1 cellular context compared by ENCODE assay signal in the genomic region with DNA sequence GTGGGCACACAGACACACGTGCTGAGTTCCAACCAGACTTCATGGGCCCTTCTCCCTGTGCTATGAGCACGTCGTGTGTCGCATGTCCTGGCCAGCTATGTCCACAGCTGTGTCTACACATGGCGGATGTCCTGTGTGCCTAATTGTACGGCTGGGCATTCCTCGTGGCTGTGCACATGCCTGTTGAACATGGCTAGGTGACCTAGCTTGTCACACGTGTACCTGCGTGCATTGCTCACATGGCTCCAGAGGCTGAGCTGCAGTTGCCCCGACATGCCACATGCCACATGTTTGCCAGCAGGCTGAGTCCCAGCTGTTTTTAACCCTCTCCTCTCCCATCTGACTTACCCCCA.
TF ChIP-seq lines count a peak whose summit lies in the region.

No MANE protein-coding gene starts in this region.

TF ChIP-seq in GM23338, 12 proteins besides CTCF, POLR2A, EP300 and RAD21 (continued from another document):
- TF ChIP-seq, protein P1, sequence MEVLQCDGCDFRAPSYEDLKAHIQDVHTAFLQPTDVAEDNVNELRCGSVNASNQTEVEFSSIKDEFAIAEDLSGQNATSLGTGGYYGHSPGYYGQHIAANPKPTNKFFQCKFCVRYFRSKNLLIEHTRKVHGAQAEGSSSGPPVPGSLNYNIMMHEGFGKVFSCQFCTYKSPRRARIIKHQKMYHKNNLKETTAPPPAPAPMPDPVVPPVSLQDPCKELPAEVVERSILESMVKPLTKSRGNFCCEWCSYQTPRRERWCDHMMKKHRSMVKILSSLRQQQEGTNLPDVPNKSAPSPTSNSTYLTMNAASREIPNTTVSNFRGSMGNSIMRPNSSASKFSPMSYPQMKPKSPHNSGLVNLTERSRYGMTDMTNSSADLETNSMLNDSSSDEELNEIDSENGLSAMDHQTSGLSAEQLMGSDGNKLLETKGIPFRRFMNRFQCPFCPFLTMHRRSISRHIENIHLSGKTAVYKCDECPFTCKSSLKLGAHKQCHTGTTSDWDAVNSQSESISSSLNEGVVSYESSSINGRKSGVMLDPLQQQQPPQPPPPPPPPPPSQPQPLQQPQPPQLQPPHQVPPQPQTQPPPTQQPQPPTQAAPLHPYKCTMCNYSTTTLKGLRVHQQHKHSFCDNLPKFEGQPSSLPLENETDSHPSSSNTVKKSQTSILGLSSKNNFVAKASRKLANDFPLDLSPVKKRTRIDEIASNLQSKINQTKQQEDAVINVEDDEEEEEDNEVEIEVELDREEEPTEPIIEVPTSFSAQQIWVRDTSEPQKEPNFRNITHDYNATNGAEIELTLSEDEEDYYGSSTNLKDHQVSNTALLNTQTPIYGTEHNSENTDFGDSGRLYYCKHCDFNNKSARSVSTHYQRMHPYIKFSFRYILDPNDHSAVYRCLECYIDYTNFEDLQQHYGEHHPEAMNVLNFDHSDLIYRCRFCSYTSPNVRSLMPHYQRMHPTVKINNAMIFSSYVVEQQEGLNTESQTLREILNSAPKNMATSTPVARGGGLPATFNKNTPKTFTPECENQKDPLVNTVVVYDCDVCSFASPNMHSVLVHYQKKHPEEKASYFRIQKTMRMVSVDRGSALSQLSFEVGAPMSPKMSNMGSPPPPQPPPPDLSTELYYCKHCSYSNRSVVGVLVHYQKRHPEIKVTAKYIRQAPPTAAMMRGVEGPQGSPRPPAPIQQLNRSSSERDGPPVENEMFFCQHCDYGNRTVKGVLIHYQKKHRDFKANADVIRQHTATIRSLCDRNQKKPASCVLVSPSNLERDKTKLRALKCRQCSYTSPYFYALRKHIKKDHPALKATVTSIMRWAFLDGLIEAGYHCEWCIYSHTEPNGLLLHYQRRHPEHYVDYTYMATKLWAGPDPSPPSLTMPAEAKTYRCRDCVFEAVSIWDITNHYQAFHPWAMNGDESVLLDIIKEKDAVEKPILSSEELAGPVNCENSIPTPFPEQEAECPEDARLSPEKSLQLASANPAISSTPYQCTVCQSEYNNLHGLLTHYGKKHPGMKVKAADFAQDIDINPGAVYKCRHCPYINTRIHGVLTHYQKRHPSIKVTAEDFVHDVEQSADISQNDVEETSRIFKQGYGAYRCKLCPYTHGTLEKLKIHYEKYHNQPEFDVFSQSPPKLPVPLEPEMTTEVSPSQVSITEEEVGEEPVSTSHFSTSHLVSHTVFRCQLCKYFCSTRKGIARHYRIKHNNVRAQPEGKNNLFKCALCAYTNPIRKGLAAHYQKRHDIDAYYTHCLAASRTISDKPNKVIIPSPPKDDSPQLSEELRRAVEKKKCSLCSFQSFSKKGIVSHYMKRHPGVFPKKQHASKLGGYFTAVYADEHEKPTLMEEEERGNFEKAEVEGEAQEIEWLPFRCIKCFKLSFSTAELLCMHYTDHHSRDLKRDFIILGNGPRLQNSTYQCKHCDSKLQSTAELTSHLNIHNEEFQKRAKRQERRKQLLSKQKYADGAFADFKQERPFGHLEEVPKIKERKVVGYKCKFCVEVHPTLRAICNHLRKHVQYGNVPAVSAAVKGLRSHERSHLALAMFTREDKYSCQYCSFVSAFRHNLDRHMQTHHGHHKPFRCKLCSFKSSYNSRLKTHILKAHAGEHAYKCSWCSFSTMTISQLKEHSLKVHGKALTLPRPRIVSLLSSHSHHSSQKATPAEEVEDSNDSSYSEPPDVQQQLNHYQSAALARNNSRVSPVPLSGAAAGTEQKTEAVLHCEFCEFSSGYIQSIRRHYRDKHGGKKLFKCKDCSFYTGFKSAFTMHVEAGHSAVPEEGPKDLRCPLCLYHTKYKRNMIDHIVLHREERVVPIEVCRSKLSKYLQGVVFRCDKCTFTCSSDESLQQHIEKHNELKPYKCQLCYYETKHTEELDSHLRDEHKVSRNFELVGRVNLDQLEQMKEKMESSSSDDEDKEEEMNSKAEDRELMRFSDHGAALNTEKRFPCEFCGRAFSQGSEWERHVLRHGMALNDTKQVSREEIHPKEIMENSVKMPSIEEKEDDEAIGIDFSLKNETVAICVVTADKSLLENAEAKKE (CRISPR knock-in tag; IDR thresholded peaks at IDR 0.05), result no peak
- TF ChIP-seq, protein P2, sequence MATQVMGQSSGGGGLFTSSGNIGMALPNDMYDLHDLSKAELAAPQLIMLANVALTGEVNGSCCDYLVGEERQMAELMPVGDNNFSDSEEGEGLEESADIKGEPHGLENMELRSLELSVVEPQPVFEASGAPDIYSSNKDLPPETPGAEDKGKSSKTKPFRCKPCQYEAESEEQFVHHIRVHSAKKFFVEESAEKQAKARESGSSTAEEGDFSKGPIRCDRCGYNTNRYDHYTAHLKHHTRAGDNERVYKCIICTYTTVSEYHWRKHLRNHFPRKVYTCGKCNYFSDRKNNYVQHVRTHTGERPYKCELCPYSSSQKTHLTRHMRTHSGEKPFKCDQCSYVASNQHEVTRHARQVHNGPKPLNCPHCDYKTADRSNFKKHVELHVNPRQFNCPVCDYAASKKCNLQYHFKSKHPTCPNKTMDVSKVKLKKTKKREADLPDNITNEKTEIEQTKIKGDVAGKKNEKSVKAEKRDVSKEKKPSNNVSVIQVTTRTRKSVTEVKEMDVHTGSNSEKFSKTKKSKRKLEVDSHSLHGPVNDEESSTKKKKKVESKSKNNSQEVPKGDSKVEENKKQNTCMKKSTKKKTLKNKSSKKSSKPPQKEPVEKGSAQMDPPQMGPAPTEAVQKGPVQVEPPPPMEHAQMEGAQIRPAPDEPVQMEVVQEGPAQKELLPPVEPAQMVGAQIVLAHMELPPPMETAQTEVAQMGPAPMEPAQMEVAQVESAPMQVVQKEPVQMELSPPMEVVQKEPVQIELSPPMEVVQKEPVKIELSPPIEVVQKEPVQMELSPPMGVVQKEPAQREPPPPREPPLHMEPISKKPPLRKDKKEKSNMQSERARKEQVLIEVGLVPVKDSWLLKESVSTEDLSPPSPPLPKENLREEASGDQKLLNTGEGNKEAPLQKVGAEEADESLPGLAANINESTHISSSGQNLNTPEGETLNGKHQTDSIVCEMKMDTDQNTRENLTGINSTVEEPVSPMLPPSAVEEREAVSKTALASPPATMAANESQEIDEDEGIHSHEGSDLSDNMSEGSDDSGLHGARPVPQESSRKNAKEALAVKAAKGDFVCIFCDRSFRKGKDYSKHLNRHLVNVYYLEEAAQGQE (IDR thresholded peaks at IDR 0.05; ENCODE audit: unreplicated experiment), result no peak
- no peak for TF ChIP-seq ZNF114 (CRISPR knock-in tag; IDR thresholded peaks at IDR 0.05)
- TF ChIP-seq EZH2 (IDR thresholded peaks at IDR 0.05; ENCODE audit: low read depth, unreplicated experiment), result no peak
- no peak for TF ChIP-seq JUNB (IDR thresholded peaks at IDR 0.05; ENCODE audit: unreplicated experiment)
- TF ChIP-seq EZH2phosphoT487 (IDR thresholded peaks at IDR 0.05; ENCODE audit: unreplicated experiment), result no peak
- TF ChIP-seq ZNF331 (CRISPR knock-in tag; IDR thresholded peaks at IDR 0.05; ENCODE audit: low read depth), result no peak
